ENCODE assay signal across 17 cellular contexts in genomic region chr9:78909566-78909965, GRCh38.
A peak's percentile ranks its signal among the peaks of the same experiment; 100 is the strongest.
DNase-seq lines count a peak whose midpoint lies in the region; ATAC-seq and TF ChIP-seq lines count a peak whose summit lies in the region.
"Had no signal": no experiment of that assay in that cellular context is flagged by ENCODE, and none has a peak within 500 bp of the region (broad histone marks: within the 10 kb centered on the region; RNA-seq: fewer than 3 reads in every experiment).

No MANE protein-coding gene starts in this region.

- TF ChIP-seq CTCF in CD14-positive monocyte (IDR thresholded peaks at IDR 0.05): no peak

- DNase-seq in A172 (ENCODE audit: low spot score) (peak; percentile 61), ELR (ENCODE audit: low read depth) (peak; percentile 53), adipocyte (ENCODE audit: low read depth) (peak; percentile 14), fibroblast of peridontal ligament (ENCODE audit: extremely low read depth) (peak; percentile 37), NCI-H187 (lab: John Stamatoyannopoulos, UW) (no peak), CD14-positive monocyte (ENCODE audit: low spot score) (no peak)
- DNase-seq: 8988T; Calu3; CD4-positive, alpha-beta memory T cell; NCI-H1694 treated with DMSO at 0.1 percent for 48 hours; NCI-H526; PC-3; RPMI8226; SIG-M5 had no signal

- H3K9ac ChIP-seq in adipocyte (ENCODE audit: low read length): no peak overlapping the region

- H3K9me3 Mint-ChIP-seq in activated T-helper 17 cell treated with anti-CD3 and anti-CD28 coated beads, Interleukin-2, amount 50 U/mL, for 72 hours: peaks cover 3% of the 10 kb centered on the region
- peaks cover 0 to 4% (median 0%) of the 10 kb centered on the region in 7 donors for H3K9me3 Mint-ChIP-seq in CD14-positive monocyte

- H3K9me3 ChIP-seq in adipocyte (ENCODE audit: control insufficient read depth, low read length): peaks cover 4% of the 10 kb centered on the region

- no peaks in the 10 kb centered on the region for H3K36me3 ChIP-seq in adipocyte (ENCODE audit: control insufficient read depth, insufficient read depth, low read length, severe bottlenecking)

- no peaks in the 10 kb centered on the region for H3K27me3 ChIP-seq in adipocyte (replicated peaks; ENCODE audit: control insufficient read depth, insufficient read depth, low read length)

- ATAC-seq in activated T-helper 17 cell treated with anti-CD3 and anti-CD28 coated beads, Interleukin-2, amount 50 U/mL, for 72 hours (replicated peaks): no peak
- ATAC-seq in HG03159 (IDR thresholded peaks at IDR 0.05; ENCODE audit: unreplicated experiment): no peak
- ATAC-seq: K562, PC-3 had no signal

- no peaks in the 10 kb centered on the region for H3K4me1 ChIP-seq in adipocyte (ENCODE audit: control insufficient read depth, insufficient read depth, low read length)

- no peaks in the 10 kb centered on the region for H3K4me1 Mint-ChIP-seq in activated T-helper 17 cell treated with anti-CD3 and anti-CD28 coated beads, Interleukin-2, amount 50 U/mL, for 72 hours
- no peaks in the 10 kb centered on the region for H3K4me1 Mint-ChIP-seq in CD14-positive monocyte
- H3K4me1 Mint-ChIP-seq: CD4-positive, alpha-beta memory T cell had no signal

- no peaks in the 10 kb centered on the region for H3K36me3 Mint-ChIP-seq in activated T-helper 17 cell treated with anti-CD3 and anti-CD28 coated beads, Interleukin-2, amount 50 U/mL, for 72 hours (ENCODE audit: low read depth)
- H3K36me3 Mint-ChIP-seq in CD14-positive monocyte: no peaks in the 10 kb centered on the region
- H3K36me3 Mint-ChIP-seq: CD4-positive, alpha-beta memory T cell had no signal

- H3K27me3 Mint-ChIP-seq in activated T-helper 17 cell treated with anti-CD3 and anti-CD28 coated beads, Interleukin-2, amount 50 U/mL, for 72 hours: no peaks in the 10 kb centered on the region
- peaks cover 0 to 2% (median 0%) of the 10 kb centered on the region in 3 donors for H3K27me3 Mint-ChIP-seq in CD14-positive monocyte (ENCODE audit: low read depth in 3 of 3)
- H3K27me3 Mint-ChIP-seq: CD4-positive, alpha-beta memory T cell had no signal

- no peak overlapping the region for H3K4me3 Mint-ChIP-seq in activated T-helper 17 cell treated with anti-CD3 and anti-CD28 coated beads, Interleukin-2, amount 50 U/mL, for 72 hours
- H3K4me3 Mint-ChIP-seq in CD14-positive monocyte: no peak overlapping the region
- H3K4me3 Mint-ChIP-seq: CD4-positive, alpha-beta memory T cell had no signal

- intact Hi-C loops in CD14-positive monocyte (cut with micrococcal nuclease): no loop called here

- no peak overlapping the region for H3K27ac Mint-ChIP-seq in activated T-helper 17 cell treated with anti-CD3 and anti-CD28 coated beads, Interleukin-2, amount 50 U/mL, for 72 hours
- no peak overlapping the region for H3K27ac Mint-ChIP-seq in CD14-positive monocyte
- H3K27ac Mint-ChIP-seq: CD4-positive, alpha-beta memory T cell had no signal

- no peak overlapping the region for H3K4me3 ChIP-seq in adipocyte (ENCODE audit: low read length)
- H3K4me3 ChIP-seq: K562 had no signal

Comparison
In these comparisons a context has a peak if more than half of its experiments do, and no peak if none do; other contexts are left out.
1. DNase-seq: peak in A172 (single experiment), ELR (single experiment), adipocyte (single experiment) and fibroblast of peridontal ligament (single experiment); none in NCI-H187 (0 of 2) and CD14-positive monocyte (single experiment).